37 cellular contexts compared by ENCODE assay signal in genomic region chr6:152765331-152765730, GRCh38. TPM values are rescaled to one million over a fixed set of nuclear protein-coding genes. Genes with fewer than 3 reads are reported as not detected.
"Had no signal": no experiment of that assay in that cellular context is flagged by ENCODE, and none has a peak within 500 bp of the region (broad histone marks: within the 10 kb centered on the region; RNA-seq: fewer than 3 reads in every experiment).

No MANE protein-coding gene starts in this region.

- H3K36me3 ChIP-seq: MG63 had no signal

- H3K27me3 ChIP-seq: MG63 had no signal

- DNase-seq: Karpas-422, Kasumi-1, MG63, MM.1S, MV-4-11, NCI-H1048, NCI-H1092, NCI-H1092 treated with DMSO at 0.1 percent for 48 hours, NCI-H1105, NCI-H1105 treated with DMSO at 0.1 percent for 48 hours, NCI-H1417, NCI-H1417 treated with DMSO at 0.1 percent for 48 hours, NCI-H1436, NCI-H1436 treated with DMSO at 0.1 percent for 48 hours, NCI-H146, NCI-H1694, NCI-H1694 treated with DMSO at 0.1 percent for 48 hours, NCI-H187, NCI-H187 treated with DMSO at 0.1 percent for 48 hours, NCI-H1930, NCI-H2029, NCI-H2029 treated with DMSO at 0.1 percent for 48 hours, NCI-H2081, NCI-H2081 treated with DMSO at 0.1 percent for 48 hours, NCI-H2107, NCI-H2171, NCI-H2171 treated with DMSO at 0.1 percent for 48 hours, NCI-H2227 treated with DMSO at 0.1 percent for 48 hours, NCI-H226, NCI-H345, NCI-H446, NCI-H446 treated with DMSO at 0.1 percent for 48 hours, NCI-H510A, NCI-H510A treated with DMSO at 0.1 percent for 48 hours had no signal

- H3K9me3 ChIP-seq: MG63 had no signal

- H3K4me3 ChIP-seq: MG63 had no signal

RNA-seq across cellular contexts. Expression of gene VIP, which starts 14.7 kb away (rescaled TPM):
- total RNA-seq: M059J, MCF 10A, NCI-H460 had no signal
